Comparison of ENCODE assay signal across 8 cellular contexts in genomic region chr6:124964084-124964763, GRCh38. TPM values are rescaled to one million over a fixed set of nuclear protein-coding genes. Genes with fewer than 3 reads are reported as not detected.
DNase-seq lines count a peak whose midpoint lies in the region; ATAC-seq and TF ChIP-seq lines count a peak whose summit lies in the region.

No MANE protein-coding gene starts in this region.

- H3K4me1 Mint-ChIP-seq in activated naive CD4-positive, alpha-beta T cell treated with anti-CD3 and anti-CD28 coated beads, Interleukin-2, amount 50 U/mL, for 24 hours: peaks cover 14% of the 10 kb centered on the region
- peaks cover 47% of the 10 kb centered on the region for H3K4me1 Mint-ChIP-seq in mesothelial cell of epicardium

- no peaks in the 10 kb centered on the region for H3K9me3 ChIP-seq in duodenal mucosa (ENCODE audit: control insufficient read depth in 1 of 2, low read length in 2 of 2)
- no peaks in the 10 kb centered on the region for H3K9me3 ChIP-seq in upper lobe of right lung

- no peaks in the 10 kb centered on the region for H3K36me3 Mint-ChIP-seq in activated naive CD4-positive, alpha-beta T cell treated with anti-CD3 and anti-CD28 coated beads, Interleukin-2, amount 50 U/mL, for 24 hours
- H3K36me3 Mint-ChIP-seq in mesothelial cell of epicardium: peaks cover 4% of the 10 kb centered on the region

- no peak overlapping the region for H3K27ac ChIP-seq in duodenal mucosa (ENCODE audit: low read depth, low read length)
- H3K27ac ChIP-seq in upper lobe of right lung: peak overlapping the region; percentile 93

- H3K27me3 Mint-ChIP-seq in activated naive CD4-positive, alpha-beta T cell treated with anti-CD3 and anti-CD28 coated beads, Interleukin-2, amount 50 U/mL, for 24 hours: peaks cover 43% of the 10 kb centered on the region
- no peaks in the 10 kb centered on the region for H3K27me3 Mint-ChIP-seq in mesothelial cell of epicardium (ENCODE audit: low read depth)

- H3K9me3 Mint-ChIP-seq in activated naive CD4-positive, alpha-beta T cell treated with anti-CD3 and anti-CD28 coated beads, Interleukin-2, amount 50 U/mL, for 24 hours: peaks cover 2% of the 10 kb centered on the region
- H3K9me3 Mint-ChIP-seq in mesothelial cell of epicardium: peaks cover 1% of the 10 kb centered on the region

- no peak for DNase-seq in activated naive CD4-positive, alpha-beta T cell treated with anti-CD3 and anti-CD28 coated beads, Interleukin-2, amount 50 U/mL, for 16 hours
- DNase-seq in mesothelial cell of epicardium (ENCODE audit: low spot score in 2 of 2, unreplicated experiment in 2 of 2) (no peak), upper lobe of right lung (no peak), activated T-cell treated with anti-CD3 and anti-CD28 coated beads for 4 hours (no peak)
- no peak for DNase-seq in activated CD4-positive, alpha-beta T cell treated with anti-CD3 and anti-CD28 coated beads for 48 hours

- H3K4me3 Mint-ChIP-seq in activated naive CD4-positive, alpha-beta T cell treated with anti-CD3 and anti-CD28 coated beads, Interleukin-2, amount 50 U/mL, for 24 hours: peak overlapping the region; percentile 1
- H3K4me3 Mint-ChIP-seq in mesothelial cell of epicardium: peak overlapping the region; percentile 81

- H3K4me1 ChIP-seq in duodenal mucosa (ENCODE audit: control insufficient read depth in 1 of 2, insufficient read depth in 2 of 2, low read length in 2 of 2) (peaks cover 4 to 13% of the 10 kb centered on the region in 2 donors), upper lobe of right lung (peaks cover 45% of the 10 kb centered on the region)

- H3K9ac ChIP-seq in duodenal mucosa (ENCODE audit: low read depth in 1 of 2, low read length in 2 of 2): peak overlapping the region; percentile 4 to 70

- ATAC-seq in upper lobe of right lung (no peak), HG02938 (IDR thresholded peaks at IDR 0.05; ENCODE audit: unreplicated experiment) (no peak)

- TF ChIP-seq CTCF in mesothelial cell of epicardium (IDR thresholded peaks at IDR 0.05; ENCODE audit: unreplicated experiment): no peak
- no peak for TF ChIP-seq CTCF in upper lobe of right lung (IDR thresholded peaks at IDR 0.05)

- intact Hi-C loops in upper lobe of right lung (cut with DNase I): no loop called here

- H3K36me3 ChIP-seq in duodenal mucosa (ENCODE audit: control insufficient read depth in 1 of 2, insufficient read depth in 2 of 2, low read length in 2 of 2): no peaks in the 10 kb centered on the region
- H3K36me3 ChIP-seq in upper lobe of right lung: no peaks in the 10 kb centered on the region

- H3K4me3 ChIP-seq in duodenal mucosa (ENCODE audit: low read depth in 1 of 2, low read length in 2 of 2) (peak overlapping the region; percentile 79 to 82), upper lobe of right lung (peak overlapping the region; percentile 84)

- no peak overlapping the region for H3K27ac Mint-ChIP-seq in activated naive CD4-positive, alpha-beta T cell treated with anti-CD3 and anti-CD28 coated beads, Interleukin-2, amount 50 U/mL, for 24 hours
- peak overlapping the region; percentile 95 for H3K27ac Mint-ChIP-seq in mesothelial cell of epicardium

- H3K27me3 ChIP-seq in duodenal mucosa (ENCODE audit: control insufficient read depth in 1 of 2, insufficient read depth in 2 of 2, low read length in 2 of 2) (no peaks in the 10 kb centered on the region), upper lobe of right lung (no peaks in the 10 kb centered on the region)

RNA-seq across cellular contexts. Expression of gene RNF217, which starts 2.0 kb away (rescaled TPM):
- total RNA-seq in mesothelial cell of epicardium (49.8 to 54.9 TPM (median 51.1 TPM) in 3 replicates), upper lobe of right lung (29.2 TPM)
